In genomic region chr4:184733654-184734524, GRCh38 we compare ENCODE assay signal across 1 cellular context.
TF ChIP-seq lines count a peak whose summit lies in the region.

Gene CENPU (minus strand): TSS chr4:184734096. CDS start chr4:184734062, 34 bp downstream.

TF ChIP-seq in WTC11, 78 proteins besides CTCF, POLR2A, EP300 and RAD21 (continued from another document):
- TF ChIP-seq ARID4B (CRISPR knock-in tag; IDR thresholded peaks at IDR 0.05; ENCODE audit: borderline replicate concordance) (peak; percentile 40), ZNF232 (CRISPR knock-in tag; IDR thresholded peaks at IDR 0.05) (0 out of 2 replicates have a peak, but pooled peaks have one; percentile 23), GTF2I (CRISPR knock-in tag; conservative IDR thresholded peaks at IDR 0.05) (no peak), CREB1 (CRISPR knock-in tag; IDR thresholded peaks at IDR 0.05) (peak; percentile 88; the same call in 1 of the 2 replicates), MYBL2 (CRISPR knock-in tag; IDR thresholded peaks at IDR 0.05) (peak; percentile 86), NR2C2 (CRISPR knock-in tag; IDR thresholded peaks at IDR 0.05) (no peak), CREM (CRISPR knock-in tag; IDR thresholded peaks at IDR 0.05) (peak; percentile 84), ZNF425 (CRISPR knock-in tag; conservative IDR thresholded peaks at IDR 0.05) (no peak), GABPB1 (CRISPR knock-in tag; IDR thresholded peaks at IDR 0.05) (peak; percentile 90), ZNF512 (CRISPR knock-in tag; IDR thresholded peaks at IDR 0.05; ENCODE audit: borderline replicate concordance) (no peak), RORB (CRISPR knock-in tag; IDR thresholded peaks at IDR 0.05) (no peak), FOXJ3 (CRISPR knock-in tag; IDR thresholded peaks at IDR 0.05; ENCODE audit: borderline replicate concordance) (no peak), SP1 (CRISPR knock-in tag; conservative IDR thresholded peaks at IDR 0.05) (peak; percentile 98), ZNF138 (CRISPR knock-in tag; conservative IDR thresholded peaks at IDR 0.05) (no peak), FOXP1 (CRISPR knock-in tag; IDR thresholded peaks at IDR 0.05; ENCODE audit: borderline replicate concordance) (peak; percentile 87; the same call in 1 of the 2 replicates), CBFB (CRISPR knock-in tag; IDR thresholded peaks at IDR 0.05; ENCODE audit: low read depth) (peak; percentile 94), E2F4 (CRISPR knock-in tag; IDR thresholded peaks at IDR 0.05; ENCODE audit: borderline replicate concordance, low read depth) (peak; percentile 94), ATF6 (CRISPR knock-in tag; IDR thresholded peaks at IDR 0.05) (no peak), SOX15 (CRISPR knock-in tag; IDR thresholded peaks at IDR 0.05) (no peak), ESRRA (CRISPR knock-in tag; IDR thresholded peaks at IDR 0.05; ENCODE audit: borderline replicate concordance) (peak; percentile 87; the same call in 1 of the 2 replicates), ZNF281 (CRISPR knock-in tag; IDR thresholded peaks at IDR 0.05) (no peak; the same call in 1 of the 2 replicates), ERG (CRISPR knock-in tag; IDR thresholded peaks at IDR 0.05) (no peak), ZBTB21 (CRISPR knock-in tag; IDR thresholded peaks at IDR 0.05; ENCODE audit: borderline replicate concordance) (peak; percentile 73), OVOL2 (CRISPR knock-in tag; IDR thresholded peaks at IDR 0.05; ENCODE audit: borderline replicate concordance) (no peak), NR3C1 (CRISPR knock-in tag; conservative IDR thresholded peaks at IDR 0.05; ENCODE audit: low read depth) (no peak), NFYB (CRISPR knock-in tag; conservative IDR thresholded peaks at IDR 0.05; ENCODE audit: low read depth) (peak; percentile 77), HMGA2 (CRISPR knock-in tag; IDR thresholded peaks at IDR 0.05) (no peak; the same call in 1 of the 2 replicates), MXD4 (CRISPR knock-in tag; IDR thresholded peaks at IDR 0.05; ENCODE audit: borderline replicate concordance) (no peak), STAT6 (CRISPR knock-in tag; conservative IDR thresholded peaks at IDR 0.05; ENCODE audit: low read depth) (no peak), ZNF317 (CRISPR knock-in tag; IDR thresholded peaks at IDR 0.05; ENCODE audit: borderline replicate concordance, low read depth) (no peak), PRRX2 (CRISPR knock-in tag; IDR thresholded peaks at IDR 0.05) (no peak), ZSCAN18 (CRISPR knock-in tag; IDR thresholded peaks at IDR 0.05) (no peak), ZMAT4 (CRISPR knock-in tag; IDR thresholded peaks at IDR 0.05) (no peak), ZNF263 (CRISPR knock-in tag; IDR thresholded peaks at IDR 0.05; ENCODE audit: low read depth) (no peak), JAZF1 (CRISPR knock-in tag; IDR thresholded peaks at IDR 0.05) (no peak), NR1H2 (CRISPR knock-in tag; IDR thresholded peaks at IDR 0.05) (no peak)
